8 cellular contexts compared by ENCODE assay signal in the genomic region with DNA sequence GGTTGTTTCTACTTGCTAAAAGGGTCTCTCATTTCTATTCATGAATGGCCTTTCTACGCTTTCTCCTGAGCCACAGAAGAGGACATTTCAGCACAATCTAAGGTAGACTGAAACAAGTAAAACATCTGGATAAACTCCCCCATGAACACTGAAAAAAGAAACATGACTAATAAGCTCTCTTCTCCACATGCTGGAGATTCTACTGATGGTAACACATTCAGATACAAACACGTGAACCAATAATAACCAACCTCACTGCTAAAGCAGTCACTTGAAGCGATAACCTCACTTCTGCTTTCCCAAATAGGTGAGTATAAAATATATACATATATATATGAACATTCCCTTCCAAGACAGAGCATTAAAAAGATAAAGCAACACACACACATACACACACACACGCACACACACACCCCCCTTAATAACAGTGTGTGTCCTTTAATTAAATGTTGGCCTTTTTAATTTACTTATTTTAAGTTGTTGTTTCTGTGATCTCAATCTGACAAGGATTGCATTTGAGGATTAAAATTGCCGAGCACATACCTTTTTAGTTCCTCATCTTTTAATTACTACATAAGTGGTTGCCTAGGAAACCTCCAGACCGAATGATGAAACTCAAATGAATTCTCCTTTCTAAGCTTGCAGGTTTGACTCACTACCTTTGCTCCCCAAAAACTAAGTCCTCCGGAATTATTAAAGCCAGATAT.
DNase-seq lines count a peak whose midpoint lies in the region; ATAC-seq and TF ChIP-seq lines count a peak whose summit lies in the region.

No MANE protein-coding gene starts in this region.

- H3K4me3 ChIP-seq in DND-41 (ENCODE audit: low read depth in 1 of 2, low read length in 2 of 2): no peak overlapping the region

- CTCF ChIA-PET in RWPE1 (lab: Yijun Ruan, JAX): no interaction called here

- no peaks in the 10 kb centered on the region for H3K9me3 ChIP-seq in DND-41 (ENCODE audit: insufficient read depth, low read length, severe bottlenecking)

- peaks cover 25% of the 10 kb centered on the region; the same call in 1 of the 2 replicates for H4K20me1 ChIP-seq in DND-41 (ENCODE audit: insufficient read depth, low read length)

- peak overlapping the region; percentile 60; the same call in 1 of the 2 replicates for H3K27ac ChIP-seq in DND-41 (ENCODE audit: low read length)
- no peak overlapping the region for H3K27ac ChIP-seq in RWPE1
- H3K27ac ChIP-seq in foreskin keratinocyte: peak overlapping the region; percentile 41

- no peak overlapping the region for H3K9ac ChIP-seq in DND-41 (ENCODE audit: low read depth, low read length)

- H2AFZ ChIP-seq in DND-41 (ENCODE audit: low read depth, low read length): no peak overlapping the region

- ATAC-seq in DND-41 (ENCODE audit: insufficient read depth, low read depth): no peak
- ATAC-seq in GM21786 (IDR thresholded peaks at IDR 0.05; ENCODE audit: unreplicated experiment): peak; percentile 43
- peak; percentile 88 for ATAC-seq in foreskin keratinocyte
- ATAC-seq in HG03135 (IDR thresholded peaks at IDR 0.05; ENCODE audit: unreplicated experiment): no peak
- no peak for ATAC-seq in HG03457 (IDR thresholded peaks at IDR 0.05; ENCODE audit: unreplicated experiment)

- H3K27me3 ChIP-seq in DND-41 (ENCODE audit: insufficient read depth, low read length, poor library complexity): no peaks in the 10 kb centered on the region
- H3K27me3 ChIP-seq in foreskin keratinocyte: no peaks in the 10 kb centered on the region

- H3K36me3 ChIP-seq in DND-41 (ENCODE audit: insufficient read depth, low read length): peaks cover 3% of the 10 kb centered on the region; the same call in 1 of the 2 replicates

- H3K4me1 ChIP-seq in DND-41 (ENCODE audit: insufficient read depth, low read length) (peaks cover 47% of the 10 kb centered on the region), foreskin keratinocyte (peaks cover 18% of the 10 kb centered on the region)

- no peak overlapping the region for H3K4me2 ChIP-seq in DND-41 (ENCODE audit: insufficient read depth, low read length)

- POLR2A ChIA-PET in RWPE1 (lab: Yijun Ruan, JAX; ENCODE audit: low non-redundant PET): no interaction called here

- DNase-seq in DND-41 (no peak), RWPE1 (ENCODE audit: low spot score) (peak; percentile 59), foreskin keratinocyte (peak; percentile 75 to 86), DMS79 treated with DMSO at 0.1 percent for 48 hours (lab: John Stamatoyannopoulos, UW) (no peak), NCI-H187 treated with DMSO at 0.1 percent for 48 hours (lab: John Stamatoyannopoulos, UW) (no peak)

- peaks cover 97% of the 10 kb centered on the region for H3K79me2 ChIP-seq in DND-41 (ENCODE audit: insufficient read depth, low read length)

- TF ChIP-seq CTCF in DND-41 (IDR thresholded peaks at IDR 0.05; ENCODE audit: borderline replicate concordance, extremely low read depth, low read length, poor library complexity, severe bottlenecking): no peak
- TF ChIP-seq CTCF in RWPE1 (conservative IDR thresholded peaks at IDR 0.05; ENCODE audit: low read depth): no peak
- TF ChIP-seq CTCF in foreskin keratinocyte (conservative IDR thresholded peaks at IDR 0.05): no peak

Comparison
In these comparisons a context has a peak if more than half of its experiments do, and no peak if none do; other contexts are left out.
1. ATAC-seq: peak in GM21786 (single experiment) and foreskin keratinocyte (single experiment); none in DND-41 (single experiment), HG03135 (single experiment) and HG03457 (single experiment).
2. DNase-seq: peak in RWPE1 (single experiment) and foreskin keratinocyte (2 of 2); none in DND-41 (single experiment), DMS79 treated with DMSO at 0.1 percent for 48 hours (single experiment) and NCI-H187 treated with DMSO at 0.1 percent for 48 hours (single experiment).